1 cellular context compared by ENCODE assay signal in the genomic region with DNA sequence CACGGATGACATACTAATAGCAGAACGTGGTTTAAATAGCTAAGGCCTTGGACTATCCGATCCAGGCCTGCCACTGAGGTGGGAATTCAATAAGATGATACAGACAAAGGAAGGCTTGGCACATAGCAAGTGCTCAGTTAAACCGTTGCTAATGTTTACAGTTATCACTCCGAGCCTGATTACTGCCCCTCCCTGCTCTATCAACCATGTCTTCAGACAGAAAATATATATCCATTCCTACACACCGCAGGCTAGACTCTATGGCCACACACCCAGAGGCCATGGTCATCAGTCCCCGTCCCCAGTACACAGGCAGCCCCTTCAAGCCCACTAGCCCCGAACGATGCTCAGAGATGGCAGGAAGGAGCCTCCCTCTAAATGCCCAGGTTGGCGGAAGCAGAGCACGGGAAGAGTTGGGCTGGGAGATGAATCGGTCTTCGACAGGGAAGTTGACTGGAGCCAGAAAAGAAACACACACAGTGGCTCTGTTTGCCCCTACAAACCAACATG.
TF ChIP-seq lines count a peak whose summit lies in the region.

No MANE protein-coding gene starts in this region.

TF ChIP-seq in GM23338, 12 proteins besides CTCF, POLR2A, EP300 and RAD21:
- TF ChIP-seq, protein P1, sequence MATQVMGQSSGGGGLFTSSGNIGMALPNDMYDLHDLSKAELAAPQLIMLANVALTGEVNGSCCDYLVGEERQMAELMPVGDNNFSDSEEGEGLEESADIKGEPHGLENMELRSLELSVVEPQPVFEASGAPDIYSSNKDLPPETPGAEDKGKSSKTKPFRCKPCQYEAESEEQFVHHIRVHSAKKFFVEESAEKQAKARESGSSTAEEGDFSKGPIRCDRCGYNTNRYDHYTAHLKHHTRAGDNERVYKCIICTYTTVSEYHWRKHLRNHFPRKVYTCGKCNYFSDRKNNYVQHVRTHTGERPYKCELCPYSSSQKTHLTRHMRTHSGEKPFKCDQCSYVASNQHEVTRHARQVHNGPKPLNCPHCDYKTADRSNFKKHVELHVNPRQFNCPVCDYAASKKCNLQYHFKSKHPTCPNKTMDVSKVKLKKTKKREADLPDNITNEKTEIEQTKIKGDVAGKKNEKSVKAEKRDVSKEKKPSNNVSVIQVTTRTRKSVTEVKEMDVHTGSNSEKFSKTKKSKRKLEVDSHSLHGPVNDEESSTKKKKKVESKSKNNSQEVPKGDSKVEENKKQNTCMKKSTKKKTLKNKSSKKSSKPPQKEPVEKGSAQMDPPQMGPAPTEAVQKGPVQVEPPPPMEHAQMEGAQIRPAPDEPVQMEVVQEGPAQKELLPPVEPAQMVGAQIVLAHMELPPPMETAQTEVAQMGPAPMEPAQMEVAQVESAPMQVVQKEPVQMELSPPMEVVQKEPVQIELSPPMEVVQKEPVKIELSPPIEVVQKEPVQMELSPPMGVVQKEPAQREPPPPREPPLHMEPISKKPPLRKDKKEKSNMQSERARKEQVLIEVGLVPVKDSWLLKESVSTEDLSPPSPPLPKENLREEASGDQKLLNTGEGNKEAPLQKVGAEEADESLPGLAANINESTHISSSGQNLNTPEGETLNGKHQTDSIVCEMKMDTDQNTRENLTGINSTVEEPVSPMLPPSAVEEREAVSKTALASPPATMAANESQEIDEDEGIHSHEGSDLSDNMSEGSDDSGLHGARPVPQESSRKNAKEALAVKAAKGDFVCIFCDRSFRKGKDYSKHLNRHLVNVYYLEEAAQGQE (IDR thresholded peaks at IDR 0.05; ENCODE audit: unreplicated experiment), result no peak
- TF ChIP-seq EZH2 (IDR thresholded peaks at IDR 0.05; ENCODE audit: low read depth, unreplicated experiment), result no peak
- TF ChIP-seq CREB1 (CRISPR knock-in tag; IDR thresholded peaks at IDR 0.05; ENCODE audit: low read depth), result no peak
